Comparison of ENCODE assay signal across 21 cellular contexts in the genomic region with DNA sequence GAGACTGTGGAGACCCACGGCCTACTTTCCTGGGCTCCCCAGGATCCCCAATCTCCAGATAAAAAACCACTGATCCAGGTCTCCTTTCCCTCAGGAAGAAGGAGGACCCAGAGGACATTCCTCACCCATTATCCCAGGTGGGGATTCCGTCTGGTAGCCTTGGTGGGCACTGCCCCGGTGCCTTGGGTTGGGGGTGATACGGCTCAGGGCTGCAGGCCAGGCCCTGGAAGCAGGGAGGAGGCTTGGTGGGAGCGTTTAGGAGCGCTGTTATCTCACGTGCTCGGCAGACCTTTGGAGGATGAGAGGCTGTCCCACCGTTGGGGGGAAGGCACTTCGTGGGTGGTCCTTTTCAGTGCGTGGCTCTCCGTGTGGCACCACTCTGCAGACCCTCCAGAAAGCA.
"Had no signal": no experiment of that assay in that cellular context is flagged by ENCODE, and none has a peak within 500 bp of the region (broad histone marks: within the 10 kb centered on the region; RNA-seq: fewer than 3 reads in every experiment).

No MANE protein-coding gene starts in this region.

- H3K36me3 Mint-ChIP-seq: memory B cell; natural killer cell treated with Interleukin-12 subunit alpha and Interleukin-12 subunit beta and Interleukin-15 and Interleukin-18, amount 100 ng/mL, for 72 hours; neural progenitor cell had no signal

- H3K27ac Mint-ChIP-seq: memory B cell; natural killer cell treated with Interleukin-12 subunit alpha and Interleukin-12 subunit beta and Interleukin-15 and Interleukin-18, amount 100 ng/mL, for 72 hours; neural progenitor cell had no signal

- H3K36me3 ChIP-seq: heart right ventricle, left lung, lower lobe of right lung, neural progenitor cell, sigmoid colon, stomach, thoracic aorta, transverse colon had no signal

- H3K4me1 Mint-ChIP-seq: memory B cell, neural progenitor cell had no signal

- H3K9me3 ChIP-seq: heart right ventricle, left lung, lower lobe of right lung, psoas muscle, sigmoid colon, stomach, thoracic aorta, transverse colon had no signal

- H3K27me3 Mint-ChIP-seq: memory B cell; natural killer cell treated with Interleukin-12 subunit alpha and Interleukin-12 subunit beta and Interleukin-15 and Interleukin-18, amount 100 ng/mL, for 72 hours had no signal

- DNase-seq: effector memory CD4-positive, alpha-beta T cell; heart right ventricle; hypothalamus; left lung; lower lobe of right lung; midbrain; nucleus accumbens; psoas muscle; retina; sigmoid colon; stimulated activated CD4-positive, alpha-beta T cell treated with anti-CD3 and anti-CD28 coated beads, Interleukin-12 subunit alpha, Interleukin-12 subunit beta, amount 100 ng/mL, for 4 hours; stimulated activated naive CD4-positive, alpha-beta T cell; stomach; substantia nigra; transverse colon had no signal

- H3K27ac ChIP-seq: heart right ventricle, left lung, lower lobe of right lung, neural progenitor cell, parathyroid adenoma, psoas muscle, sigmoid colon, skin epidermis, stomach, thoracic aorta, transverse colon had no signal

- H3K27me3 ChIP-seq: neural progenitor cell, transverse colon had no signal

- H3K4me3 Mint-ChIP-seq: memory B cell; natural killer cell treated with Interleukin-12 subunit alpha and Interleukin-12 subunit beta and Interleukin-15 and Interleukin-18, amount 100 ng/mL, for 72 hours; neural progenitor cell had no signal

- H3K9me3 Mint-ChIP-seq: memory B cell; natural killer cell treated with Interleukin-12 subunit alpha and Interleukin-12 subunit beta and Interleukin-15 and Interleukin-18, amount 100 ng/mL, for 72 hours; neural progenitor cell had no signal

- H3K4me3 ChIP-seq: heart right ventricle, left lung, lower lobe of right lung, neural progenitor cell, psoas muscle, sigmoid colon, skin epidermis, stomach, thoracic aorta, transverse colon had no signal
